ENCODE assay signal across 26 cellular contexts in the genomic region with DNA sequence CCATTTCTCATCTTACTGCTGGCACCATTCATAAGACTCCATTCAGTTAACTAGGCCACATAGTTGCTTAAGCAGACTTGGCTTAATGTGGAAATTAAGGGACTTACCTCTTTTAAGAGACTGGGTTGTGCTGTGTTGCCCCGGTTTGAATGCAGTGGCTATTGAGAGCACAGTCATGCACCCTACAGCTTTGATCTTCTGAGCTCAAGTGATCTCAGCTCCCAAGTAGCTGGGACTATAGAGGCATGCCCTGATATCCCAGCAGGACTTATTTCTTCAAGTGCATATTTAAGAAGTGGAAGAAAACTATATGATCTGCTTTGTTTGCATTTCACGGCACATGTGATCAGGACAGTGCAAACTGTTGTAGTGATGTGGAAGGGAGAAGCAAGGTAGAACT.
DNase-seq lines count a peak whose midpoint lies in the region; ATAC-seq, FAIRE-seq and TF ChIP-seq lines count a peak whose summit lies in the region.
"Had no signal": no experiment of that assay in that cellular context is flagged by ENCODE, and none has a peak within 500 bp of the region (broad histone marks: within the 10 kb centered on the region; RNA-seq: fewer than 3 reads in every experiment).

No MANE protein-coding gene starts in this region.

- H3K4me2 ChIP-seq in mesendoderm (ENCODE audit: low read length): no peak overlapping the region

- TF ChIP-seq POLR2A in breast epithelium (IDR thresholded peaks at IDR 0.05) (no peak), body of pancreas (IDR thresholded peaks at IDR 0.05) (no peak)

- peaks cover 0 to 7% of the 10 kb centered on the region in 2 donors for H3K9me3 ChIP-seq in breast epithelium
- no peaks in the 10 kb centered on the region for H3K9me3 ChIP-seq in body of pancreas
- H3K9me3 ChIP-seq: colonic mucosa had no signal

- H4K5ac ChIP-seq in mesendoderm (ENCODE audit: low read length): no peak overlapping the region

- peak overlapping the region; percentile 28 for H2BK120ac ChIP-seq in mesendoderm (ENCODE audit: low read depth, low read length)

- no peak overlapping the region for H3K4ac ChIP-seq in mesendoderm (ENCODE audit: low read depth, low read length)

- POLR2A ChIA-PET in MCF 10A (lab: Yijun Ruan, JAX): interaction anchor here (0.8 to 1.6 kb wide), 3 partner anchors 20 to 37 kb away, joined by 3 to 4 read pairs (median 3); no protein-coding TSS in a partner anchor

- no peaks in the 10 kb centered on the region for H3K79me1 ChIP-seq in mesendoderm (ENCODE audit: low read length)

- H3K4me1 ChIP-seq in breast epithelium: no peaks in the 10 kb centered on the region
- peaks cover 4% of the 10 kb centered on the region for H3K4me1 ChIP-seq in mesendoderm (ENCODE audit: control insufficient read depth, low read depth, low read length)
- H3K4me1 ChIP-seq in body of pancreas: no peaks in the 10 kb centered on the region
- H3K4me1 ChIP-seq: colonic mucosa had no signal

- H3K4me3 Mint-ChIP-seq in MCF 10A (ENCODE audit: unreplicated experiment): no peak overlapping the region
- H3K4me3 Mint-ChIP-seq: activated naive CD8-positive, alpha-beta T cell treated with anti-CD3 and anti-CD28 coated beads, Interleukin-2, amount 10 ng/mL, durations not matched to agents 7 days and 5 days; B cell; brain; effector memory CD8-positive, alpha-beta T cell; neural crest cell had no signal

- peak overlapping the region; percentile 5 for H2AK5ac ChIP-seq in mesendoderm (ENCODE audit: low read length)

- no peaks in the 10 kb centered on the region for H3K9me3 Mint-ChIP-seq in MCF 10A (ENCODE audit: unreplicated experiment)
- H3K9me3 Mint-ChIP-seq: activated naive CD8-positive, alpha-beta T cell treated with anti-CD3 and anti-CD28 coated beads, Interleukin-2, amount 10 ng/mL, durations not matched to agents 7 days and 5 days; effector memory CD8-positive, alpha-beta T cell had no signal

- H3K4me3 ChIP-seq in breast epithelium: no peak overlapping the region
- H3K4me3 ChIP-seq in bronchial epithelial cell (ENCODE audit: low read depth, low read length): no peak overlapping the region
- no peak overlapping the region for H3K4me3 ChIP-seq in mesendoderm (ENCODE audit: low read length)
- no peak overlapping the region for H3K4me3 ChIP-seq in body of pancreas
- H3K4me3 ChIP-seq: colonic mucosa, SK-N-MC had no signal

- H3K27ac ChIP-seq in breast epithelium (no peak overlapping the region), mesendoderm (ENCODE audit: low read depth, low read length) (peak overlapping the region; percentile 34), body of pancreas (no peak overlapping the region)
- H3K27ac ChIP-seq: colonic mucosa, SK-N-MC, WERI-Rb-1 had no signal

- H2BK15ac ChIP-seq in mesendoderm (replicated peaks; ENCODE audit: low read depth): no peak overlapping the region

- TF ChIP-seq CTCF in MCF 10A (IDR thresholded peaks at IDR 0.05; ENCODE audit: unreplicated experiment) (no peak), breast epithelium (IDR thresholded peaks at IDR 0.05) (no peak), bronchial epithelial cell (IDR thresholded peaks at IDR 0.05; ENCODE audit: insufficient read depth, low read length, severe bottlenecking) (no peak), body of pancreas (IDR thresholded peaks at IDR 0.05) (no peak), GM20000 (IDR thresholded peaks at IDR 0.05; ENCODE audit: extremely low read depth, missing control alignments) (no peak)

- WGBS in mesendoderm (ENCODE audit: extremely low coverage, insufficient coverage, low lambda C conversion rate): no CpG with 5 or more reads among the region's 2 CpGs
- 81 to 95% methylated on average over 2 of the region's 2 CpGs for WGBS in body of pancreas, 2 donors

- H3K36me3 ChIP-seq in breast epithelium (no peaks in the 10 kb centered on the region), bronchial epithelial cell (ENCODE audit: control insufficient read depth, insufficient read depth, low read length) (no peaks in the 10 kb centered on the region), mesendoderm (ENCODE audit: control insufficient read depth, insufficient read depth, low read length) (no peaks in the 10 kb centered on the region), body of pancreas (replicated peaks in 1 of 2; ENCODE audit: insufficient read depth in 1 of 2, low read depth in 2 of 2) (no peaks in the 10 kb centered on the region)
- H3K36me3 ChIP-seq: colonic mucosa, WERI-Rb-1 had no signal

- DNase-seq in MCF 10A (ENCODE audit: unreplicated experiment) (no peak), breast epithelium (ENCODE audit: low spot score in 2 of 2) (no peak), bronchial epithelial cell (ENCODE audit: low read depth) (peak; percentile 33), mesendoderm (peak; percentile 75), NCI-H510A treated with DMSO at 0.1 percent for 48 hours (lab: John Stamatoyannopoulos, UW) (no peak), body of pancreas (no peak), GM20000 (ENCODE audit: low spot score) (no peak), NCI-H2107 treated with DMSO at 0.1 percent for 48 hours (lab: John Stamatoyannopoulos, UW; ENCODE audit: unreplicated experiment) (no peak)
- DNase-seq: activated CD8-positive, alpha-beta memory T cell treated with anti-CD3 and anti-CD28 coated beads, Interleukin-2, amount 50 U/mL, for 48 hours; activated naive CD8-positive, alpha-beta T cell treated with anti-CD3 and anti-CD28 coated beads, Interleukin-2, amount 10 ng/mL, durations not matched to agents 7 days and 5 days; colonic mucosa; DMS79 treated with DMSO at 0.1 percent for 48 hours; effector memory CD8-positive, alpha-beta T cell; NCI-H1417; NCI-H524 treated with DMSO at 0.1 percent for 48 hours; RPMI8226; small intestine; stimulated activated CD4-positive, alpha-beta T cell treated with anti-CD3 and anti-CD28 coated beads, Interleukin-4, amount 100 ng/mL, for 1 hour; stimulated activated naive CD8-positive, alpha-beta T cell treated with anti-CD3 and anti-CD28 coated beads, Interleukin-15, Interleukin-2, amounts not matched to agents 100 U/mL and 50 U/mL, for 24 hours; WERI-Rb-1 had no signal

- H3K18ac ChIP-seq in mesendoderm (ENCODE audit: low read length): no peak overlapping the region

- CTCF ChIA-PET in MCF 10A (lab: Yijun Ruan, JAX): interaction anchor here (0.7 to 1.8 kb wide), 9 partner anchors 24 to 330 kb away, joined by 3 to 8 read pairs (median 4); no protein-coding TSS in a partner anchor

- H4K8ac ChIP-seq in mesendoderm (ENCODE audit: low read depth, low read length): no peak overlapping the region

- no peak overlapping the region for H3K23ac ChIP-seq in mesendoderm (ENCODE audit: low read length)

- peaks cover 49% of the 10 kb centered on the region for H3K4me1 Mint-ChIP-seq in MCF 10A (ENCODE audit: insufficient read depth, unreplicated experiment)
- H3K4me1 Mint-ChIP-seq: activated naive CD8-positive, alpha-beta T cell treated with anti-CD3 and anti-CD28 coated beads, Interleukin-2, amount 10 ng/mL, durations not matched to agents 7 days and 5 days; B cell had no signal

- H3K36me3 Mint-ChIP-seq in MCF 10A (ENCODE audit: insufficient read depth, unreplicated experiment): peaks cover 25% of the 10 kb centered on the region
- H3K36me3 Mint-ChIP-seq: activated naive CD8-positive, alpha-beta T cell treated with anti-CD3 and anti-CD28 coated beads, Interleukin-2, amount 10 ng/mL, durations not matched to agents 7 days and 5 days had no signal

- no peaks in the 10 kb centered on the region for H3K27me3 Mint-ChIP-seq in MCF 10A (ENCODE audit: insufficient read depth, unreplicated experiment)
- H3K27me3 Mint-ChIP-seq: activated naive CD8-positive, alpha-beta T cell treated with anti-CD3 and anti-CD28 coated beads, Interleukin-2, amount 10 ng/mL, durations not matched to agents 7 days and 5 days; brain; effector memory CD8-positive, alpha-beta T cell had no signal

- H3K27ac Mint-ChIP-seq in MCF 10A (ENCODE audit: low read depth, unreplicated experiment): peak overlapping the region; percentile 1
- H3K27ac Mint-ChIP-seq: activated naive CD8-positive, alpha-beta T cell treated with anti-CD3 and anti-CD28 coated beads, Interleukin-2, amount 10 ng/mL, durations not matched to agents 7 days and 5 days; B cell; effector memory CD8-positive, alpha-beta T cell had no signal

- intact Hi-C loops in MCF 10A (cut with micrococcal nuclease): no loop called here
- intact Hi-C loops in breast epithelium (cut with DNase I; ENCODE audit: low total_unique reads): no loop called here
- intact Hi-C loops in body of pancreas (cut with DNase I): no loop called here

- no TSS peak for BruUV-seq in MCF 10A (replicated peaks; lab: Mats Ljungman, UMichigan)

- no peak overlapping the region for H3K9ac ChIP-seq in mesendoderm (ENCODE audit: low read length)

- no peak overlapping the region for H3K56ac ChIP-seq in mesendoderm (ENCODE audit: low read length)

- no peaks in the 10 kb centered on the region for H3K27me3 ChIP-seq in breast epithelium
- no peaks in the 10 kb centered on the region for H3K27me3 ChIP-seq in bronchial epithelial cell (ENCODE audit: control insufficient read depth, insufficient read depth, low read length)
- H3K27me3 ChIP-seq in mesendoderm (ENCODE audit: insufficient read depth, low read length, poor library complexity): no peaks in the 10 kb centered on the region
- no peaks in the 10 kb centered on the region for H3K27me3 ChIP-seq in body of pancreas
- H3K27me3 ChIP-seq: colonic mucosa had no signal

- ATAC-seq in body of pancreas: no peak
- ATAC-seq: effector memory CD8-positive, alpha-beta T cell; left lobe of liver; stimulated activated naive CD8-positive, alpha-beta T cell treated with anti-CD3 and anti-CD28 coated beads, Interleukin-15, Interleukin-2, amounts not matched to agents 100 U/mL and 50 U/mL, for 24 hours had no signal

- no peaks in the 10 kb centered on the region for H3K79me2 ChIP-seq in mesendoderm (ENCODE audit: control insufficient read depth, insufficient read depth, low read length)

- FAIRE-seq in bronchial epithelial cell (lab: Jason Lieb, UNC): no peak
- FAIRE-seq: GM12892, small intestine had no signal

- no peak overlapping the region for H2BK5ac ChIP-seq in mesendoderm (ENCODE audit: low read length)

Comparison
In these comparisons a context has a peak if more than half of its experiments do, and no peak if none do; other contexts are left out.
1. DNase-seq: peak in bronchial epithelial cell (single experiment) and mesendoderm (single experiment); none in MCF 10A (single experiment), breast epithelium (0 of 2), NCI-H510A treated with DMSO at 0.1 percent for 48 hours (single experiment), body of pancreas (0 of 4), GM20000 (single experiment) and NCI-H2107 treated with DMSO at 0.1 percent for 48 hours (single experiment).